In genomic region chr17:41792835-41793748, GRCh38 we compare ENCODE assay signal across 8 cellular contexts. TPM values are rescaled to one million over a fixed set of nuclear protein-coding genes. Genes with fewer than 3 reads are reported as not detected.
DNase-seq lines count a peak whose midpoint lies in the region; ATAC-seq and TF ChIP-seq lines count a peak whose summit lies in the region.

No MANE protein-coding gene starts in this region.

- H3K4me1 ChIP-seq in GM23338 (ENCODE audit: insufficient read depth) (peaks cover 31% of the 10 kb centered on the region), RWPE2 (ENCODE audit: insufficient read depth, poor library complexity, severe bottlenecking) (peaks cover 26% of the 10 kb centered on the region), rectal smooth muscle tissue (ENCODE audit: control insufficient read depth, insufficient read depth, low read length) (no peaks in the 10 kb centered on the region)

- H3K4me1 Mint-ChIP-seq in GM23338: peaks cover 36% of the 10 kb centered on the region

- H3K4me3 ChIP-seq in GM23338 (peak overlapping the region; percentile 42), RWPE2 (ENCODE audit: severe bottlenecking) (no peak overlapping the region), rectal smooth muscle tissue (ENCODE audit: low read length) (peak overlapping the region; percentile 27)

- H3K4me2 ChIP-seq in GM23338: peak overlapping the region; percentile 77

- DNase-seq in GM23338 (ENCODE audit: low spot score) (peak; percentile 47), RWPE2 (ENCODE audit: low spot score) (peak; percentile 91), Right ventricle myocardium superior (peak; percentile 75), pons (ENCODE audit: low spot score) (no peak), cerebellar cortex (ENCODE audit: low spot score) (no peak)
- no peak for DNase-seq in stimulated activated CD4-positive, alpha-beta T cell treated with anti-CD3 and anti-CD28 coated beads, Interleukin-15, amount 100 ng/mL, for 24 hours
- no peak for DNase-seq in activated CD4-positive, CD25-positive, alpha-beta regulatory T cell (lab: John Stamatoyannopoulos, UW)

- no peaks in the 10 kb centered on the region for H3K9me2 ChIP-seq in GM23338 (ENCODE audit: insufficient read depth)

- no peaks in the 10 kb centered on the region for H3K36me3 ChIP-seq in GM23338 (ENCODE audit: insufficient read depth)
- H3K36me3 ChIP-seq in RWPE2 (ENCODE audit: low read depth): no peaks in the 10 kb centered on the region
- no peaks in the 10 kb centered on the region for H3K36me3 ChIP-seq in rectal smooth muscle tissue (ENCODE audit: control insufficient read depth, insufficient read depth, low read length)

- H2AFZ ChIP-seq in GM23338: 0 out of 2 replicates have a peak overlapping the region, but pooled peaks have one; percentile 16

- H3K27me3 Mint-ChIP-seq in GM23338 (ENCODE audit: insufficient read depth, low read depth, poor library complexity): peaks cover 49% of the 10 kb centered on the region

- H4K20me1 ChIP-seq in GM23338 (replicated peaks; ENCODE audit: insufficient read depth): no peaks in the 10 kb centered on the region

- ATAC-seq in GM23338 (peak; percentile 45), RWPE2 (ENCODE audit: low read depth) (peak; percentile 88), Right ventricle myocardium superior (ENCODE audit: poor library complexity) (peak; percentile 87)

- no peaks in the 10 kb centered on the region for H3K36me3 Mint-ChIP-seq in GM23338 (ENCODE audit: low read depth)

- no peaks in the 10 kb centered on the region for H3K79me2 ChIP-seq in GM23338 (replicated peaks; ENCODE audit: insufficient read depth)

- no peak overlapping the region for H3K27ac ChIP-seq in GM23338 (ENCODE audit: low read depth)
- H3K27ac ChIP-seq in RWPE2 (ENCODE audit: poor library complexity, severe bottlenecking): peak overlapping the region; percentile 97
- H3K27ac ChIP-seq in rectal smooth muscle tissue (ENCODE audit: low read depth, low read length): peak overlapping the region; percentile 30

- intact Hi-C loops in Right ventricle myocardium superior (cut with DNase I): no loop called here

- H3K27me3 ChIP-seq in GM23338 (ENCODE audit: insufficient read depth) (peaks cover 42% of the 10 kb centered on the region), RWPE2 (ENCODE audit: insufficient read depth, poor library complexity, severe bottlenecking) (no peaks in the 10 kb centered on the region), rectal smooth muscle tissue (ENCODE audit: control insufficient read depth, insufficient read depth, low read length) (no peaks in the 10 kb centered on the region)

- peak overlapping the region; percentile 4 for H3K9ac ChIP-seq in rectal smooth muscle tissue (ENCODE audit: low read length)

- no peak overlapping the region for H3K27ac Mint-ChIP-seq in GM23338

- peaks cover 13% of the 10 kb centered on the region; the same call in 1 of the 2 replicates for H3F3A ChIP-seq in GM23338 (replicated peaks; ENCODE audit: low read depth)

- TF ChIP-seq CTCF in GM23338 (conservative IDR thresholded peaks at IDR 0.05; ENCODE audit: low read depth in 2 of 2): no peak
- no peak for TF ChIP-seq CTCF in RWPE2 (IDR thresholded peaks at IDR 0.05; ENCODE audit: poor library complexity, severe bottlenecking)

- H3K4me3 Mint-ChIP-seq in GM23338: peak overlapping the region; percentile 63

- H3K9me3 Mint-ChIP-seq in GM23338: no peaks in the 10 kb centered on the region

- no peaks in the 10 kb centered on the region for H3K9me3 ChIP-seq in RWPE2 (ENCODE audit: severe bottlenecking)

TF ChIP-seq in GM23338, 12 proteins besides CTCF, POLR2A, EP300 and RAD21 (continues in another document):
- TF ChIP-seq EZH2 (IDR thresholded peaks at IDR 0.05; ENCODE audit: low read depth, unreplicated experiment) (no peak), CREB1 (CRISPR knock-in tag; IDR thresholded peaks at IDR 0.05; ENCODE audit: low read depth) (no peak), ZNF114 (CRISPR knock-in tag; IDR thresholded peaks at IDR 0.05) (no peak), EZH2phosphoT487 (IDR thresholded peaks at IDR 0.05; ENCODE audit: unreplicated experiment) (no peak), ZNF331 (CRISPR knock-in tag; IDR thresholded peaks at IDR 0.05; ENCODE audit: low read depth) (no peak), REST (IDR thresholded peaks at IDR 0.05; ENCODE audit: unreplicated experiment) (no peak), STAT1 (IDR thresholded peaks at IDR 0.05; ENCODE audit: unreplicated experiment) (no peak), JUNB (IDR thresholded peaks at IDR 0.05; ENCODE audit: unreplicated experiment) (no peak)
- TF ChIP-seq, protein P1, sequence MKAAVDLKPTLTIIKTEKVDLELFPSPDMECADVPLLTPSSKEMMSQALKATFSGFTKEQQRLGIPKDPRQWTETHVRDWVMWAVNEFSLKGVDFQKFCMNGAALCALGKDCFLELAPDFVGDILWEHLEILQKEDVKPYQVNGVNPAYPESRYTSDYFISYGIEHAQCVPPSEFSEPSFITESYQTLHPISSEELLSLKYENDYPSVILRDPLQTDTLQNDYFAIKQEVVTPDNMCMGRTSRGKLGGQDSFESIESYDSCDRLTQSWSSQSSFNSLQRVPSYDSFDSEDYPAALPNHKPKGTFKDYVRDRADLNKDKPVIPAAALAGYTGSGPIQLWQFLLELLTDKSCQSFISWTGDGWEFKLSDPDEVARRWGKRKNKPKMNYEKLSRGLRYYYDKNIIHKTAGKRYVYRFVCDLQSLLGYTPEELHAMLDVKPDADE (IDR thresholded peaks at IDR 0.05): no peak

RNA-seq across cellular contexts. Expression of gene JUP, which starts 6.6 kb away (rescaled TPM):
- 160 and 177 TPM in 2 replicates for total RNA-seq in GM23338 (2014; rRNA removed; shearing (Covaris generic))
- polyA plus RNA-seq in GM23338 (2016; fragmentation: Nextera tagmentation; extraction: Ambion mirVana): 45.5 and 47.2 TPM in 2 replicates
- total RNA-seq in Right ventricle myocardium superior: 195 TPM

RNA-seq across cellular contexts. Expression of gene P3H4, which starts 18.7 kb away (rescaled TPM):
- 27.9 and 33.3 TPM in 2 replicates for total RNA-seq in GM23338 (2014; rRNA removed; shearing (Covaris generic))
- 16.0 and 17.0 TPM in 2 replicates for polyA plus RNA-seq in GM23338 (2016; fragmentation: Nextera tagmentation; extraction: Ambion mirVana)
- total RNA-seq in Right ventricle myocardium superior: 6.7 TPM

RNA-seq across cellular contexts. Expression of gene FKBP10, which starts 19.7 kb away (rescaled TPM):
- 137 and 151 TPM in 2 replicates for total RNA-seq in GM23338 (2014; rRNA removed; shearing (Covaris generic))
- polyA plus RNA-seq in GM23338 (2016; fragmentation: Nextera tagmentation; extraction: Ambion mirVana): 26.2 and 32.2 TPM in 2 replicates
- total RNA-seq in Right ventricle myocardium superior: 10.6 TPM

RNA-seq across cellular contexts. Expression of gene NT5C3B, which starts 42.9 kb away (rescaled TPM):
- 68.9 and 78.3 TPM in 2 replicates for total RNA-seq in GM23338 (2014; rRNA removed; shearing (Covaris generic))
- polyA plus RNA-seq in GM23338 (2016; fragmentation: Nextera tagmentation; extraction: Ambion mirVana): 58.2 and 59.1 TPM in 2 replicates
- 14.7 TPM for total RNA-seq in Right ventricle myocardium superior

RNA-seq across cellular contexts. Expression of gene KLHL10, which starts 44.5 kb away (rescaled TPM):
- 0.27 and 0.42 TPM in 2 replicates for total RNA-seq in GM23338 (2014; rRNA removed; shearing (Covaris generic))
- 0.13 TPM in 1 of 2 replicates, not detected in the other for polyA plus RNA-seq in GM23338 (2016; fragmentation: Nextera tagmentation; extraction: Ambion mirVana)
- not detected for total RNA-seq in Right ventricle myocardium superior

Comparison
In these comparisons a context has a peak if more than half of its experiments do, and no peak if none do; other contexts are left out.
1. DNase-seq: peak in GM23338 (single experiment), RWPE2 (single experiment) and Right ventricle myocardium superior (single experiment); none in stimulated activated CD4-positive, alpha-beta T cell treated with anti-CD3 and anti-CD28 coated beads, Interleukin-15, amount 100 ng/mL, for 24 hours (single experiment), pons (single experiment), cerebellar cortex (single experiment) and activated CD4-positive, CD25-positive, alpha-beta regulatory T cell (0 of 4).
2. RNA of gene FKBP10, which starts 19.7 kb away (total RNA-seq): 137 to 151 TPM in GM23338; 10.6 TPM in Right ventricle myocardium superior (single experiment); every median in the first group is over 10 times any median in the second.
3. Peak in every context shown above with its lines, with median percentiles within 50 percentile points of each other: ATAC-seq.